Comparison of ENCODE assay signal across 8 cellular contexts in the genomic region with DNA sequence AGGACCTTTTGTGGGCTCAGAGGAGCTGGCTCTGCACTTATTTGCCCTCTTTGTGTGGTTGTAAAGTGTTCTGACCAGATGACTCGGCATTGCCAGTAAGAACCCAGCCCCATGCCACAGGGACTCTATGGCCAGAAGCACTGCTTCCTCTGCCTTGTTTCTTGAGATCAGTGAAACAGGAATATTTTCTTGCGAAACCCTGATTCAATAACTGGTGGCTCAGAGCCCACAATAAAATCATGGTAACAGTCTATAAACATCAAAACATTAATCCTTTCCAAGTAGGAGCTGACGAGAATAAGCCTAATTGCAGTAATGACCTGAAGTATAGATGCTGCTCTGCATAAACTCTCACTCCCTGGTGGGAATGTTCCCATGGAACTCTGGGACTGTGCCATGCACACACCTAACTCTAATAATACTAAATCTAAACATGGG.
A peak's percentile ranks its signal among the peaks of the same experiment; 100 is the strongest.
DNase-seq lines count a peak whose midpoint lies in the region; ATAC-seq and TF ChIP-seq lines count a peak whose summit lies in the region.

No MANE protein-coding gene starts in this region.

- H3K27ac Mint-ChIP-seq in chondrocyte (ENCODE audit: unreplicated experiment), result peak overlapping the region; percentile 65

- no peak for ATAC-seq in HG03460 (IDR thresholded peaks at IDR 0.05; ENCODE audit: unreplicated experiment)

- H3K4me1 Mint-ChIP-seq in chondrocyte (ENCODE audit: low read depth), result peaks cover 28% of the 10 kb centered on the region

- no peaks in the 10 kb centered on the region for H3K36me3 Mint-ChIP-seq in chondrocyte (ENCODE audit: low read depth)

- H3K4me3 Mint-ChIP-seq in chondrocyte (ENCODE audit: unreplicated experiment), result no peak overlapping the region

- TF ChIP-seq CTCF in chondrocyte (IDR thresholded peaks at IDR 0.05), result no peak

- H3K9me3 Mint-ChIP-seq in chondrocyte (ENCODE audit: low read depth), result no peaks in the 10 kb centered on the region

- peak; percentile 56 for DNase-seq in A172 (ENCODE audit: low spot score)
- peak; percentile 97 for DNase-seq in M059J (ENCODE audit: low read depth)
- DNase-seq in chondrocyte (ENCODE audit: low spot score), result no peak
- DNase-seq in kidney tubule cell (ENCODE audit: low spot score), result peak; percentile 53
- DNase-seq in hepatic stellate cell (ENCODE audit: low spot score), result no peak
- no peak for DNase-seq in activated effector memory CD4-positive, alpha-beta T cell treated with anti-CD3 and anti-CD28 coated beads, Interleukin-2, amount 50 U/mL, for 16 hours
- DNase-seq in stimulated activated CD8-positive, alpha-beta memory T cell treated with anti-CD3 and anti-CD28 coated beads, Interleukin-4, amount 100 ng/mL, for 48 hours, result no peak

- H3K27me3 Mint-ChIP-seq in chondrocyte (ENCODE audit: low read depth), result no peaks in the 10 kb centered on the region

Comparison
In these comparisons a context has a peak if more than half of its experiments do, and no peak if none do; other contexts are left out.
1. DNase-seq: peak in A172 (single experiment), M059J (single experiment) and kidney tubule cell (single experiment); none in chondrocyte (single experiment), hepatic stellate cell (single experiment), activated effector memory CD4-positive, alpha-beta T cell treated with anti-CD3 and anti-CD28 coated beads, Interleukin-2, amount 50 U/mL, for 16 hours (single experiment) and stimulated activated CD8-positive, alpha-beta memory T cell treated with anti-CD3 and anti-CD28 coated beads, Interleukin-4, amount 100 ng/mL, for 48 hours (single experiment).